In genomic region chr18:37567061-37567993, GRCh38 we compare ENCODE assay signal across 2 cellular contexts.
TF ChIP-seq lines count a peak whose summit lies in the region.

No MANE protein-coding gene starts in this region.

TF ChIP-seq in liver, 16 proteins besides CTCF, POLR2A, EP300 and RAD21 (continued from another document):
- TF ChIP-seq FOXA2 (IDR thresholded peaks at IDR 0.05), result no peak
- no peak for TF ChIP-seq RXRA (IDR thresholded peaks at IDR 0.05)
- no peak for TF ChIP-seq HNF4G (IDR thresholded peaks at IDR 0.05)
- no peak for TF ChIP-seq FOXA1 (IDR thresholded peaks at IDR 0.05)
- TF ChIP-seq, protein P1, sequence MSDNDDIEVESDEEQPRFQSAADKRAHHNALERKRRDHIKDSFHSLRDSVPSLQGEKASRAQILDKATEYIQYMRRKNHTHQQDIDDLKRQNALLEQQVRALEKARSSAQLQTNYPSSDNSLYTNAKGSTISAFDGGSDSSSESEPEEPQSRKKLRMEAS (IDR thresholded peaks at IDR 0.05), result no peak
- no peak for TF ChIP-seq GABPA (IDR thresholded peaks at IDR 0.05 in 1 of 2, conservative IDR thresholded peaks at IDR 0.05 in 1 of 2)
- TF ChIP-seq HNF4A (conservative IDR thresholded peaks at IDR 0.05), result no peak
TF ChIP-seq in liver: peak in this region for 0.

TF ChIP-seq in HepG2, 621 proteins besides CTCF, POLR2A, EP300 and RAD21:
- TF ChIP-seq, protein P2, sequence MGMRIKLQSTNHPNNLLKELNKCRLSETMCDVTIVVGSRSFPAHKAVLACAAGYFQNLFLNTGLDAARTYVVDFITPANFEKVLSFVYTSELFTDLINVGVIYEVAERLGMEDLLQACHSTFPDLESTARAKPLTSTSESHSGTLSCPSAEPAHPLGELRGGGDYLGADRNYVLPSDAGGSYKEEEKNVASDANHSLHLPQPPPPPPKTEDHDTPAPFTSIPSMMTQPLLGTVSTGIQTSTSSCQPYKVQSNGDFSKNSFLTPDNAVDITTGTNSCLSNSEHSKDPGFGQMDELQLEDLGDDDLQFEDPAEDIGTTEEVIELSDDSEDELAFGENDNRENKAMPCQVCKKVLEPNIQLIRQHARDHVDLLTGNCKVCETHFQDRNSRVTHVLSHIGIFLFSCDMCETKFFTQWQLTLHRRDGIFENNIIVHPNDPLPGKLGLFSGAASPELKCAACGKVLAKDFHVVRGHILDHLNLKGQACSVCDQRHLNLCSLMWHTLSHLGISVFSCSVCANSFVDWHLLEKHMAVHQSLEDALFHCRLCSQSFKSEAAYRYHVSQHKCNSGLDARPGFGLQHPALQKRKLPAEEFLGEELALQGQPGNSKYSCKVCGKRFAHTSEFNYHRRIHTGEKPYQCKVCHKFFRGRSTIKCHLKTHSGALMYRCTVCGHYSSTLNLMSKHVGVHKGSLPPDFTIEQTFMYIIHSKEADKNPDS (CRISPR knock-in tag; IDR thresholded peaks at IDR 0.05), result no peak
- TF ChIP-seq ZNF18 (CRISPR knock-in tag; IDR thresholded peaks at IDR 0.05; ENCODE audit: insufficient replicate concordance) (no peak), ZNF264 (CRISPR knock-in tag; IDR thresholded peaks at IDR 0.05) (no peak), FOXK1 (CRISPR knock-in tag; IDR thresholded peaks at IDR 0.05; ENCODE audit: borderline replicate concordance, low read depth) (no peak), ZKSCAN5 (CRISPR knock-in tag; IDR thresholded peaks at IDR 0.05) (no peak), SP140L (CRISPR knock-in tag; IDR thresholded peaks at IDR 0.05; ENCODE audit: borderline replicate concordance) (no peak), AHR (CRISPR knock-in tag; IDR thresholded peaks at IDR 0.05) (no peak), MAFF (IDR thresholded peaks at IDR 0.05; ENCODE audit: low read depth, low read length) (no peak), ZNF720 (CRISPR knock-in tag; IDR thresholded peaks at IDR 0.05) (no peak), HIVEP1 (CRISPR knock-in tag; IDR thresholded peaks at IDR 0.05) (no peak), TCF12 (IDR thresholded peaks at IDR 0.05) (no peak), TCF12 (CRISPR knock-in tag; IDR thresholded peaks at IDR 0.05) (no peak), NFKBIZ (CRISPR knock-in tag; IDR thresholded peaks at IDR 0.05) (no peak), ZEB1 (IDR thresholded peaks at IDR 0.05; ENCODE audit: insufficient replicate concordance, low read depth) (no peak), PHF21A (CRISPR knock-in tag; IDR thresholded peaks at IDR 0.05) (no peak), ZNF207 (IDR thresholded peaks at IDR 0.05; ENCODE audit: borderline replicate concordance) (no peak), ZNF546 (CRISPR knock-in tag; conservative IDR thresholded peaks at IDR 0.05) (no peak)
- TF ChIP-seq, protein P3, sequence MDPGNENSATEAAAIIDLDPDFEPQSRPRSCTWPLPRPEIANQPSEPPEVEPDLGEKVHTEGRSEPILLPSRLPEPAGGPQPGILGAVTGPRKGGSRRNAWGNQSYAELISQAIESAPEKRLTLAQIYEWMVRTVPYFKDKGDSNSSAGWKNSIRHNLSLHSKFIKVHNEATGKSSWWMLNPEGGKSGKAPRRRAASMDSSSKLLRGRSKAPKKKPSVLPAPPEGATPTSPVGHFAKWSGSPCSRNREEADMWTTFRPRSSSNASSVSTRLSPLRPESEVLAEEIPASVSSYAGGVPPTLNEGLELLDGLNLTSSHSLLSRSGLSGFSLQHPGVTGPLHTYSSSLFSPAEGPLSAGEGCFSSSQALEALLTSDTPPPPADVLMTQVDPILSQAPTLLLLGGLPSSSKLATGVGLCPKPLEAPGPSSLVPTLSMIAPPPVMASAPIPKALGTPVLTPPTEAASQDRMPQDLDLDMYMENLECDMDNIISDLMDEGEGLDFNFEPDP (CRISPR knock-in tag; conservative IDR thresholded peaks at IDR 0.05), result no peak
